In genomic region chr3:148319161-148319915, GRCh38 we compare ENCODE assay signal across 9 cellular contexts.
A peak's percentile ranks its signal among the peaks of the same experiment; 100 is the strongest.
DNase-seq lines count a peak whose midpoint lies in the region; ATAC-seq and TF ChIP-seq lines count a peak whose summit lies in the region.
"Had no signal": no experiment of that assay in that cellular context is flagged by ENCODE, and none has a peak within 500 bp of the region (broad histone marks: within the 10 kb centered on the region; RNA-seq: fewer than 3 reads in every experiment).

No MANE protein-coding gene starts in this region.

- no peak for TF ChIP-seq CTCF in Calu3 (IDR thresholded peaks at IDR 0.05; ENCODE audit: unreplicated experiment)
- TF ChIP-seq CTCF in thyroid gland (IDR thresholded peaks at IDR 0.05) = no peak

- H3K4me1 Mint-ChIP-seq in Calu3 (ENCODE audit: low read depth, unreplicated experiment) = no peaks in the 10 kb centered on the region
- H3K4me1 Mint-ChIP-seq: central memory CD8-positive, alpha-beta T cell had no signal

- BruUV-seq in Calu3 (replicated peaks; lab: Mats Ljungman, UMichigan) = no TSS peak

- H3K9me3 Mint-ChIP-seq in Calu3 (ENCODE audit: low read depth, unreplicated experiment) = peaks cover 2% of the 10 kb centered on the region

- WGBS in thyroid gland, 2 donors = 65 to 77% methylated on average over 7 of the region's 7 CpGs

- no peak overlapping the region for H3K27ac Mint-ChIP-seq in Calu3 (ENCODE audit: unreplicated experiment)

- no peaks in the 10 kb centered on the region for H3K27me3 Mint-ChIP-seq in Calu3 (ENCODE audit: unreplicated experiment)
- H3K27me3 Mint-ChIP-seq: central memory CD8-positive, alpha-beta T cell had no signal

- H3K27me3 ChIP-seq in thyroid gland = no peaks in the 10 kb centered on the region

- ATAC-seq in GM19043 (IDR thresholded peaks at IDR 0.05; ENCODE audit: low read depth, unreplicated experiment) = peak; percentile 91
- peak; percentile 93 for ATAC-seq in HG03095 (IDR thresholded peaks at IDR 0.05; ENCODE audit: unreplicated experiment)
- ATAC-seq in SK-N-SH treated with all-trans-retinoic acid at 6 μM for 48 hours = peak; percentile 94

- intact Hi-C loops in Calu3 (cut with micrococcal nuclease; ENCODE audit: unreplicated experiment) (loop anchor here (5.0 kb wide), 2 partner anchors 143 to 313 kb away; no protein-coding TSS in a partner anchor), thyroid gland (cut with DNase I) (no loop called here)

- no peak overlapping the region for H3K4me3 ChIP-seq in thyroid gland (replicated peaks in 1 of 3)

- CTCF ChIA-PET in Calu3 (lab: Charles Lee) = interaction anchor here (1.3 kb wide), 1 partner anchor 14 kb away, joined by 4 read pairs; no protein-coding TSS in a partner anchor

- H3K27ac ChIP-seq in thyroid gland = no peak overlapping the region

- H3K36me3 Mint-ChIP-seq in Calu3 (ENCODE audit: insufficient read depth, unreplicated experiment) = no peaks in the 10 kb centered on the region

- no peak overlapping the region for H3K4me3 Mint-ChIP-seq in Calu3 (ENCODE audit: low read depth, unreplicated experiment)
- H3K4me3 Mint-ChIP-seq: central memory CD8-positive, alpha-beta T cell had no signal

- H3K36me3 ChIP-seq in thyroid gland = no peaks in the 10 kb centered on the region

- H3K4me1 ChIP-seq in thyroid gland = no peaks in the 10 kb centered on the region

- no peak for TF ChIP-seq POLR2A in thyroid gland (IDR thresholded peaks at IDR 0.05)

- no peaks in the 10 kb centered on the region for H3K9me3 ChIP-seq in thyroid gland

- DNase-seq in AG08396 (ENCODE audit: low spot score) (peak; percentile 5), non-pigmented ciliary epithelial cell (ENCODE audit: low read depth) (peak; percentile 47), activated gamma-delta T cell (lab: John Stamatoyannopoulos, UW) (no peak), Calu3 (no peak), thyroid gland (no peak)

TF ChIP-seq in SK-N-SH treated with all-trans-retinoic acid at 6 μM for 48 hours, 23 proteins besides CTCF, POLR2A, EP300 and RAD21:
- TF ChIP-seq ARNTL (CRISPR knock-in tag; IDR thresholded peaks at IDR 0.05; ENCODE audit: borderline replicate concordance, low read depth) (no peak), TCF4 (CRISPR knock-in tag; IDR thresholded peaks at IDR 0.05; ENCODE audit: borderline replicate concordance) (no peak), ZNF565 (CRISPR knock-in tag; conservative IDR thresholded peaks at IDR 0.05; ENCODE audit: low read depth) (no peak), CREB5 (CRISPR knock-in tag; IDR thresholded peaks at IDR 0.05; ENCODE audit: low read depth) (no peak), OSR1 (CRISPR knock-in tag; IDR thresholded peaks at IDR 0.05) (no peak), ESRRG (CRISPR knock-in tag; IDR thresholded peaks at IDR 0.05) (no peak), PPARA (CRISPR knock-in tag; IDR thresholded peaks at IDR 0.05; ENCODE audit: borderline replicate concordance) (no peak), BACH2 (CRISPR knock-in tag; IDR thresholded peaks at IDR 0.05; ENCODE audit: borderline replicate concordance) (no peak), GLIS3 (CRISPR knock-in tag; IDR thresholded peaks at IDR 0.05) (no peak), ZFP3 (CRISPR knock-in tag; IDR thresholded peaks at IDR 0.05) (no peak), POU6F1 (CRISPR knock-in tag; IDR thresholded peaks at IDR 0.05; ENCODE audit: borderline replicate concordance, low read depth) (no peak), PATZ1 (CRISPR knock-in tag; IDR thresholded peaks at IDR 0.05; ENCODE audit: borderline replicate concordance) (no peak), ZNF8 (CRISPR knock-in tag; IDR thresholded peaks at IDR 0.05) (no peak), TOX (CRISPR knock-in tag; IDR thresholded peaks at IDR 0.05; ENCODE audit: borderline replicate concordance) (no peak), ZC3H10 (CRISPR knock-in tag; IDR thresholded peaks at IDR 0.05) (no peak), ZNF70 (CRISPR knock-in tag; IDR thresholded peaks at IDR 0.05) (no peak), ZFP30 (CRISPR knock-in tag; IDR thresholded peaks at IDR 0.05) (no peak)

Comparison
In these comparisons a context has a peak if more than half of its experiments do, and no peak if none do; other contexts are left out.
1. DNase-seq: peak in AG08396 (single experiment) and non-pigmented ciliary epithelial cell (single experiment); none in activated gamma-delta T cell (single experiment), Calu3 (single experiment) and thyroid gland (0 of 2).
2. Peak in every context shown above with its lines, with median percentiles within 50 percentile points of each other: ATAC-seq.